ENCODE assay signal across 11 cellular contexts in the genomic region with DNA sequence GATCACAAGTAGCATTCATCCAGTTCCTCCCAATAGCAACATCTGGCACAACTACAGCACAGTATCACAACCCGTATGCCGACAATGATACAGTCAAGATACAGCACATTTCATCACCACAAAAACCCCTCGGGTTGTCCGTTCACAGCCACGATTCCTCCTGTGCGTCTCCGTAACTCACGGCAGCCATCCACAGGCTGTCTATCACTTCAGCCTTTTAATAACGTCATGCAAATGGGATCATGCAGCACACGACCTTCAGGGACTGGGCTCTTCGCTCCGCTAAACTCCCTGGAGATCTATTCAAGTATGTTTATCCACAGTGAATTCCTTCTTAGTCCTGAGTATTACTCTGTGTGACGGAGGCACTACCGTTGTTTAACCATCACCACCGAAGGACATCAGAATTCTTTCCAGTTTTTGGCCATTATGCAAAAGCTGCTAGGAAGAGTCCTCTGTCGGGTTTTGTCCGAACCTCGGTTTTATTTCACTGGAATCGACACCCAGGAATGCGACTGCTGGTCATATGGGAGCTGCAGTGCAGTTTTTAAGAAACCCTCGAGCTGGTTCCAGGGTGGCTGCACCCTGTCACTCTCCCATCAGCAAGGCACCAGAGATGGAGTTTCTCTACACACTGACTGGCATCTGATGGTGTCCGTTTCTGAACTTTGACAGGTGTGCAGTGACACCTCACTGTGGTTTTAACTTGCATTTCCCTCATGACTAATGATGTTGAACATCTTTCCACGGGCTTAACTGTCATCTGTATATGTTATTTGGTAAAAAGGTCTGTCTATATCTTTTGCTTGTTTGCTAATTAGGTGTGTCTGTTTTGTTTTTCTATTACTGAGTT.
A peak's percentile ranks its signal among the peaks of the same experiment; 100 is the strongest.
DNase-seq lines count a peak whose midpoint lies in the region; ATAC-seq and TF ChIP-seq lines count a peak whose summit lies in the region.
"Had no signal": no experiment of that assay in that cellular context is flagged by ENCODE, and none has a peak within 500 bp of the region (broad histone marks: within the 10 kb centered on the region; RNA-seq: fewer than 3 reads in every experiment).

No MANE protein-coding gene starts in this region.

- no peaks in the 10 kb centered on the region for H3K27me3 ChIP-seq in AG04450 (ENCODE audit: control insufficient read depth, insufficient read depth, low read length)

- H3K9me3 Mint-ChIP-seq in activated CD8-positive, alpha-beta T cell treated with anti-CD3 and anti-CD28 coated beads for 36 hours, result no peaks in the 10 kb centered on the region

- no peak for TF ChIP-seq CTCF in AG04450 (IDR thresholded peaks at IDR 0.05; ENCODE audit: low read depth, low read length)
- TF ChIP-seq CTCF in activated CD8-positive, alpha-beta T cell treated with anti-CD3 and anti-CD28 coated beads for 36 hours (IDR thresholded peaks at IDR 0.05), result no peak

- peak overlapping the region; percentile 29 for H3K27ac Mint-ChIP-seq in activated CD8-positive, alpha-beta T cell treated with anti-CD3 and anti-CD28 coated beads for 36 hours

- H3K4me3 Mint-ChIP-seq in activated CD8-positive, alpha-beta T cell treated with anti-CD3 and anti-CD28 coated beads for 36 hours, result peak overlapping the region; percentile 36

- no peak overlapping the region for H3K4me3 ChIP-seq in AG04450 (ENCODE audit: low read depth, low read length)

- CTCF ChIA-PET in AG04450 (lab: Charles Lee), result no interaction called here
- CTCF ChIA-PET in activated CD8-positive, alpha-beta T cell treated with anti-CD3 and anti-CD28 coated beads for 36 hours (lab: Charles Lee), result interaction anchor here (1.1 to 1.4 kb wide), 4 partner anchors 8 to 193 kb away, joined by 3 read pairs; partner anchors contain the start of gene MAD1L1

- H3K36me3 Mint-ChIP-seq in activated CD8-positive, alpha-beta T cell treated with anti-CD3 and anti-CD28 coated beads for 36 hours (ENCODE audit: low read depth), result peaks cover 12% of the 10 kb centered on the region

- POLR2A ChIA-PET in AG04450 (lab: Yijun Ruan, JAX), result no interaction called here
- POLR2A ChIA-PET in activated CD8-positive, alpha-beta T cell treated with anti-CD3 and anti-CD28 coated beads for 36 hours (lab: Charles Lee), result interaction anchor here (1.1 to 3.2 kb wide), 5 partner anchors 9 to 100 kb away, joined by 3 to 10 read pairs (median 4); no protein-coding TSS in a partner anchor

- peaks cover 56% of the 10 kb centered on the region for H3K4me1 Mint-ChIP-seq in activated CD8-positive, alpha-beta T cell treated with anti-CD3 and anti-CD28 coated beads for 36 hours (ENCODE audit: low read depth)

- intact Hi-C loops in activated CD8-positive, alpha-beta T cell treated with anti-CD3 and anti-CD28 coated beads for 36 hours (cut with micrococcal nuclease), result loop anchor here (10.0 kb wide), 1 partner anchor 114 kb away; no protein-coding TSS in a partner anchor
- intact Hi-C loops in left colon (cut with DNase I, micrococcal nuclease), result no loop called here

- no peaks in the 10 kb centered on the region for H3K27me3 Mint-ChIP-seq in activated CD8-positive, alpha-beta T cell treated with anti-CD3 and anti-CD28 coated beads for 36 hours

- DNase-seq in AG04450 (ENCODE audit: low read depth, low spot score) (no peak), left colon (peak; percentile 3 to 10), DMS53 treated with DMSO at 0.1 percent for 48 hours (lab: John Stamatoyannopoulos, UW; ENCODE audit: unreplicated experiment) (no peak), NCI-H524 treated with DMSO at 0.1 percent for 48 hours (lab: John Stamatoyannopoulos, UW) (no peak)
- peak; percentile 53 for DNase-seq in activated CD8-positive, alpha-beta T cell treated with anti-CD3 and anti-CD28 coated beads for 36 hours
- DNase-seq: C1 segment of cervical spinal cord; NK-92 treated with Interleukin-12 subunit alpha and Interleukin-12 subunit beta, amount 100 ng/mL, for 24 hours had no signal

- H3K9me3 ChIP-seq in AG04450 (ENCODE audit: control insufficient read depth, insufficient read depth, low read length), result peaks cover 18% of the 10 kb centered on the region

- ATAC-seq in GM18867 (IDR thresholded peaks at IDR 0.05; ENCODE audit: unreplicated experiment) (peak; percentile 58), left colon (no peak), HG03045 (IDR thresholded peaks at IDR 0.05; ENCODE audit: unreplicated experiment) (no peak), GM19023 (IDR thresholded peaks at IDR 0.05; ENCODE audit: unreplicated experiment) (no peak)
- peak; percentile 29 for ATAC-seq in activated CD8-positive, alpha-beta T cell treated with anti-CD3 and anti-CD28 coated beads for 36 hours
- ATAC-seq: esophagus mucosa had no signal

- peak overlapping the region; percentile 11 for H3K27ac ChIP-seq in AG04450 (ENCODE audit: low read depth, low read length)

Comparison
In these comparisons a context has a peak if more than half of its experiments do, and no peak if none do; other contexts are left out.
1. DNase-seq: peak in activated CD8-positive, alpha-beta T cell treated with anti-CD3 and anti-CD28 coated beads for 36 hours (single experiment) and left colon (2 of 2); none in AG04450 (single experiment), DMS53 treated with DMSO at 0.1 percent for 48 hours (single experiment) and NCI-H524 treated with DMSO at 0.1 percent for 48 hours (single experiment).
2. ATAC-seq: peak in GM18867 (single experiment) and activated CD8-positive, alpha-beta T cell treated with anti-CD3 and anti-CD28 coated beads for 36 hours (single experiment); none in left colon (single experiment), HG03045 (single experiment) and GM19023 (single experiment).